8 cellular contexts compared by ENCODE assay signal in genomic region chr5:154071799-154072781, GRCh38. TPM values are rescaled to one million over a fixed set of nuclear protein-coding genes. Genes with fewer than 3 reads are reported as not detected.
DNase-seq lines count a peak whose midpoint lies in the region; ATAC-seq and TF ChIP-seq lines count a peak whose summit lies in the region.

No MANE protein-coding gene starts in this region.

- in situ Hi-C loops in KBM-7 (cut with MboI; ENCODE audit: low pct_unique_long_range_greater_than_20kb, low sequenced_read_pairs) = loop anchor here (25.0 kb wide), 1 partner anchor 340 kb away; no protein-coding TSS in a partner anchor

- H3K4me3 ChIP-seq in foreskin fibroblast (ENCODE audit: low read depth in 1 of 2, low read length in 2 of 2) = peak overlapping the region in 1 of 2 donors; percentile 39

- TF ChIP-seq CTCF in RWPE1 (conservative IDR thresholded peaks at IDR 0.05; ENCODE audit: low read depth) = peak; percentile 95
- peak; percentile 84 for TF ChIP-seq CTCF in foreskin fibroblast (IDR thresholded peaks at IDR 0.05; ENCODE audit: low read depth, low read length)
- TF ChIP-seq CTCF in omental fat pad (IDR thresholded peaks at IDR 0.05) = peak in 2 of 3 donors; percentile 64 to 83

- H3K27ac Mint-ChIP-seq in activated T-helper 17 cell treated with anti-CD3 and anti-CD28 coated beads, Interleukin-2, amount 50 U/mL, for 72 hours = peak overlapping the region; percentile 74

- H3K4me1 Mint-ChIP-seq in activated T-helper 17 cell treated with anti-CD3 and anti-CD28 coated beads, Interleukin-2, amount 50 U/mL, for 72 hours = peaks cover 13% of the 10 kb centered on the region

- peak overlapping the region; percentile 34 for H3K4me3 Mint-ChIP-seq in activated T-helper 17 cell treated with anti-CD3 and anti-CD28 coated beads, Interleukin-2, amount 50 U/mL, for 72 hours

- ATAC-seq in GM21737 (IDR thresholded peaks at IDR 0.05; ENCODE audit: unreplicated experiment) (peak; percentile 94), omental fat pad (ENCODE audit: low FRiP score) (peak; percentile 85)
- ATAC-seq in activated T-helper 17 cell treated with anti-CD3 and anti-CD28 coated beads, Interleukin-2, amount 50 U/mL, for 72 hours (replicated peaks) = peak; percentile 86

- H3K9me3 Mint-ChIP-seq in activated T-helper 17 cell treated with anti-CD3 and anti-CD28 coated beads, Interleukin-2, amount 50 U/mL, for 72 hours = no peaks in the 10 kb centered on the region

- POLR2A ChIA-PET in RWPE1 (lab: Yijun Ruan, JAX; ENCODE audit: low non-redundant PET) = no interaction called here

- CTCF ChIA-PET in RWPE1 (lab: Yijun Ruan, JAX) = interaction anchor here (0.5 to 2.0 kb wide), 30 partner anchors 8 to 1504 kb away, joined by 3 to 33 read pairs (median 3); partner anchors contain the start of gene GALNT10

- no peak overlapping the region for H3K27ac ChIP-seq in RWPE1

- DNase-seq in ELR (ENCODE audit: low read depth) (peak; percentile 78), KBM-7 (peak; percentile 87), RWPE1 (ENCODE audit: low spot score) (peak; percentile 90), foreskin fibroblast (peak; percentile 54 to 88), omental fat pad (ENCODE audit: low spot score) (peak; percentile 93), superior temporal gyrus (ENCODE audit: extremely low spot score) (peak; percentile 94)

- H3K27me3 Mint-ChIP-seq in activated T-helper 17 cell treated with anti-CD3 and anti-CD28 coated beads, Interleukin-2, amount 50 U/mL, for 72 hours = no peaks in the 10 kb centered on the region

- no peaks in the 10 kb centered on the region for H3K36me3 Mint-ChIP-seq in activated T-helper 17 cell treated with anti-CD3 and anti-CD28 coated beads, Interleukin-2, amount 50 U/mL, for 72 hours (ENCODE audit: low read depth)

RNA-seq across cellular contexts. Expression of gene MFAP3, which starts 33.3 kb away (rescaled TPM):
- total RNA-seq in activated T-helper 17 cell treated with anti-CD3 and anti-CD28 coated beads, Interleukin-2, amount 50 U/mL, for 72 hours = 10 to 100 TPM; 16.1 to 16.6 TPM
- 10 to 100 TPM; 33.1 to 99.6 (median 43.1) TPM for total RNA-seq in omental fat pad

RNA-seq across cellular contexts. Expression of gene FAM114A2, which starts 33.4 kb away (rescaled TPM):
- 10 to 100 TPM; 23.2 to 25.0 TPM for total RNA-seq in activated T-helper 17 cell treated with anti-CD3 and anti-CD28 coated beads, Interleukin-2, amount 50 U/mL, for 72 hours
- 10 to 100 TPM; 13.2 to 21.1 (median 17.8) TPM for total RNA-seq in omental fat pad
